In genomic region chr7:149090397-149091195, GRCh38 we compare ENCODE assay signal across 8 cellular contexts. TPM values are rescaled to one million over a fixed set of nuclear protein-coding genes. Genes with fewer than 3 reads are reported as not detected.
DNase-seq lines count a peak whose midpoint lies in the region; ATAC-seq, FAIRE-seq and TF ChIP-seq lines count a peak whose summit lies in the region.

A gene with protein sequence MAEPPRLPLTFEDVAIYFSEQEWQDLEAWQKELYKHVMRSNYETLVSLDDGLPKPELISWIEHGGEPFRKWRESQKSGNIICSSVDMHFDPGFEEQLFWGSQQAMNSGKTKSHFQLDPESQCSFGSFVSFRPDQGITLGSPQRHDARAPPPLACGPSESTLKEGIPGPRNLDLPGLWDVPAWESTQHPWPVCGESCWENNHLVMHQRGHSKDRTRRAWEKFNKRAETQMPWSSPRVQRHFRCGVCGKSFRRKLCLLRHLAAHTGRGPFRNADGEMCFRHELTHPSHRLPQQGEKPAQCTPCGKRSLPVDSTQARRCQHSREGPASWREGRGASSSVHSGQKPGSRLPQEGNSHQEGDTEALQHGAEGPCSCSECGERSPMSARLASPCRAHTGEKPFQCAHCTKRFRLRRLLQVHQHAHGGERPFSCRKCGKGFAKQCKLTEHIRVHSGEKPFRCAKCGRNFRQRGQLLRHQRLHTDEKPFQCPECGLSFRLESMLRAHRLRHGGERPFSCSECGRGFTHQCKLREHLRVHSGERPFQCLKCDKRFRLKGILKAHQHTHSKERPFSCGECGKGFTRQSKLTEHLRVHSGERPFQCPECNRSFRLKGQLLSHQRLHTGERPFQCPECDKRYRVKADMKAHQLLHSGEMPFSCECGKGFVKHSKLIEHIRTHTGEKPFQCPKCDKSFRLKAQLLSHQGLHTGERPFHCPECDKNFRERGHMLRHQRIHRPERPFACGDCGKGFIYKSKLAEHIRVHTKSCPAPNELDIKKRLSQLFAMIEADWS (minus strand): TSS chr7:149090718. CDS start chr7:149090640, 78 bp downstream.

- WGBS in pancreas, 2 donors: 0 to 1% methylated on average over 57 to 77 of the region's 77 CpGs

- H3K9me3 ChIP-seq in SK-N-MC (ENCODE audit: low read depth, low read length): no peaks in the 10 kb centered on the region
- H3K9me3 ChIP-seq in pancreas: no peaks in the 10 kb centered on the region
- H3K9me3 ChIP-seq in tibial artery: no peaks in the 10 kb centered on the region

- peak; percentile 97 for DNase-seq in NAMALWA (ENCODE audit: low spot score)
- DNase-seq in SK-N-MC (ENCODE audit: low read depth, low spot score): peak; percentile 24
- DNase-seq in head of caudate nucleus: peak; percentile 49 to 95 (median 88)
- peak; percentile 80 to 94 (median 87) for DNase-seq in pancreas
- peak; percentile 78 to 91 for DNase-seq in tibial artery

- H3K9ac ChIP-seq in SK-N-MC (ENCODE audit: insufficient read length): peak within 1 kb of the TSS; percentile 84

- peak within 1 kb of the TSS; percentile 100 for H3K27ac Mint-ChIP-seq in activated naive CD4-positive, alpha-beta T cell treated with anti-CD3 and anti-CD28 coated beads, Interleukin-2, amount 50 U/mL, for 24 hours

- no peaks in the 10 kb centered on the region for H3K27me3 Mint-ChIP-seq in activated naive CD4-positive, alpha-beta T cell treated with anti-CD3 and anti-CD28 coated beads, Interleukin-2, amount 50 U/mL, for 24 hours

- peak within 1 kb of the TSS; percentile 92 for H3K4me3 ChIP-seq in SK-N-MC
- H3K4me3 ChIP-seq in pancreas: peak within 1 kb of the TSS; percentile 62 to 98 (median 72)
- peak within 1 kb of the TSS; percentile 92 to 99 for H3K4me3 ChIP-seq in tibial artery

- peaks cover 29% of the 10 kb centered on the region for H3K4me1 Mint-ChIP-seq in activated naive CD4-positive, alpha-beta T cell treated with anti-CD3 and anti-CD28 coated beads, Interleukin-2, amount 50 U/mL, for 24 hours

- H3K36me3 ChIP-seq in SK-N-MC (ENCODE audit: insufficient read depth, low read length) (peaks cover 23% of the 10 kb centered on the region), pancreas (no peaks in the 10 kb centered on the region), tibial artery (no peaks in the 10 kb centered on the region)

- H3K4me3 Mint-ChIP-seq in activated naive CD4-positive, alpha-beta T cell treated with anti-CD3 and anti-CD28 coated beads, Interleukin-2, amount 50 U/mL, for 24 hours: peak within 1 kb of the TSS; percentile 99

- H3K27ac ChIP-seq in SK-N-MC (peak within 1 kb of the TSS; percentile 45; the same call in 1 of the 2 replicates), pancreas (peak within 1 kb of the TSS; percentile 85 to 99 (median 95)), tibial artery (peak within 1 kb of the TSS; percentile 97 to 99)

- H3K36me3 Mint-ChIP-seq in activated naive CD4-positive, alpha-beta T cell treated with anti-CD3 and anti-CD28 coated beads, Interleukin-2, amount 50 U/mL, for 24 hours: peaks cover 4% of the 10 kb centered on the region

- peaks cover 0 to 7% (median 0%) of the 10 kb centered on the region in 3 donors for H3K4me1 ChIP-seq in pancreas
- peaks cover 0 to 17% (median 9%) of the 10 kb centered on the region in 4 donors for H3K4me1 ChIP-seq in tibial artery

- intact Hi-C loops in head of caudate nucleus (cut with DNase I) (loop anchor here (2.0 to 5.0 kb wide), 4 partner anchors 36 to 208 kb away; partner anchors contain the start of genes EZH2, PDIA4 and ZNF425), pancreas (cut with DNase I) (no loop called here), tibial artery (cut with DNase I; ENCODE audit: low total_unique reads) (loop anchor here (2.0 to 5.0 kb wide), 2 partner anchors 37 to 84 kb away; partner anchors contain the start of gene ZNF425)

- no peaks in the 10 kb centered on the region for H3K9me3 Mint-ChIP-seq in activated naive CD4-positive, alpha-beta T cell treated with anti-CD3 and anti-CD28 coated beads, Interleukin-2, amount 50 U/mL, for 24 hours

- no peak for FAIRE-seq in pancreas (lab: Jason Lieb, UNC)

- ATAC-seq in HG02571 (IDR thresholded peaks at IDR 0.05; ENCODE audit: unreplicated experiment) (peak; percentile 78), pancreas (peak; percentile 94 to 98 (median 96))

- peak; percentile 94 for TF ChIP-seq POLR2A in GM10847 (IDR thresholded peaks at IDR 0.05; ENCODE audit: extremely low read depth, insufficient read length)

- TF ChIP-seq CTCF in pancreas (IDR thresholded peaks at IDR 0.05): peak; percentile 77 to 93 (median 83)
- TF ChIP-seq CTCF in tibial artery (IDR thresholded peaks at IDR 0.05): peak; percentile 94

- no peaks in the 10 kb centered on the region for H3K27me3 ChIP-seq in pancreas
- no peaks in the 10 kb centered on the region for H3K27me3 ChIP-seq in tibial artery

RNA-seq across cellular contexts. Expression of the gene that starts here (rescaled TPM):
- 1 to 10 TPM; 1.8 to 4.4 (median 2.5) TPM for total RNA-seq in pancreas
- 1 to 10 TPM; 3.3 to 3.7 TPM for polyA plus RNA-seq in pancreas

Comparison
In these comparisons a context has a peak if more than half of its experiments do, and no peak if none do; other contexts are left out.
1. Peak in every context shown above with its lines: DNase-seq, ATAC-seq, H3K4me3 ChIP-seq and H3K27ac ChIP-seq.
2. DNase-seq: peak in every context shown above with its lines; median percentile 97 in NAMALWA; 88 in head of caudate nucleus; 87 in pancreas; 84 in tibial artery; 24 in SK-N-MC.
3. H3K27ac ChIP-seq: peak in every context shown above with its lines; median percentile 98 in tibial artery; 95 in pancreas; 45 in SK-N-MC.
4. intact Hi-C loops: an anchor here in head of caudate nucleus (2.0 to 5.0 kb wide) and tibial artery (2.0 to 5.0 kb wide); none called in pancreas.